11 cellular contexts compared by ENCODE assay signal in the genomic region with DNA sequence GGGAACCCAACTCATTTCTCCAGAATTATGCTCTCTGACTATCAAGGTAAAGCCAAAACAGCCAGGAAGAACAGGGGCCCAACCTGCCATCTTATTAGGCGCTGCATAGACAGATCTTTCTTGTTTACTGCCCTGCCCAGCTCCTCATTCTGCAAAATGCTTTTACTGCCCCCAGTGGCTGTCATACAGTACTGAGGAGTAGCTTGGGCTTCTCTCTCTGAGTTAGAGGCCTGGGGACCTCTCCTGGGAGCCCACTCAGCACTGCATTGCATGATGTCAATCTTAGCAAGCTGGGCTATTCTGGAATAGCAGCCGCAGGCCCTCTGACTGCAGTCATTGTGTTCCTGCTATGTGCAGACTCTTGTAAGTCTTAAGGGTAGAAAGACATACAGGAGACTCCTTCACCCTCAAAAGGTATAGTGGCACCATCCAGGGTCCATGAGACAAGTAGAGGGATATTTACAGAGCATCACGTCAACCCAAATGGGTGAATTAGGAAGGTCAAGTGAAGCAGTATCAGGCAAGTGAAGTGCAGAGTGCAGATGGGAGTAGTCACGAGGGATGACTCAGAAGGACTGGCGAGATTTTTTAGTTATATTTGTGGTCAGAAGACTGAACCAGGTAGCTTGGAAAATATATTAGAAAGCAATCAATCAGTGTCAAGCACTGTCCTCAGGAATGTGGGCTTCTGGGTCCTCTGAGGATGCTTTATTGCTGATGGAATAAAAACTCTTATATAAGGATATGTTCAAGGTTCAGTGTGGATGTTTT.
DNase-seq lines count a peak whose midpoint lies in the region; ATAC-seq, FAIRE-seq and TF ChIP-seq lines count a peak whose summit lies in the region.
"Had no signal": no experiment of that assay in that cellular context is flagged by ENCODE, and none has a peak within 500 bp of the region (broad histone marks: within the 10 kb centered on the region; RNA-seq: fewer than 3 reads in every experiment).

No MANE protein-coding gene starts in this region.

- H3K4me1 Mint-ChIP-seq in T-helper 17 cell = no peaks in the 10 kb centered on the region

- no peak overlapping the region for H3K27ac Mint-ChIP-seq in T-helper 17 cell

- H3K36me3 Mint-ChIP-seq in T-helper 17 cell (ENCODE audit: low read depth) = no peaks in the 10 kb centered on the region

- no peaks in the 10 kb centered on the region for H3K36me3 ChIP-seq in right atrium auricular region
- H3K36me3 ChIP-seq: neutrophil, tibial nerve had no signal

- no peak for FAIRE-seq in GM12892 (lab: Jason Lieb, UNC)

- peaks cover 9% of the 10 kb centered on the region for H3K27me3 Mint-ChIP-seq in T-helper 17 cell

- peak; percentile 49 for ATAC-seq in GM19395 (IDR thresholded peaks at IDR 0.05; ENCODE audit: unreplicated experiment)
- no peak for ATAC-seq in T-helper 17 cell

- H3K27me3 ChIP-seq in right atrium auricular region = no peaks in the 10 kb centered on the region
- H3K27me3 ChIP-seq: neutrophil, tibial nerve had no signal

- H3K4me3 ChIP-seq in epithelial cell of proximal tubule (ENCODE audit: low read depth, low read length) = no peak overlapping the region
- no peak overlapping the region for H3K4me3 ChIP-seq in right atrium auricular region
- H3K4me3 ChIP-seq: tibial nerve had no signal

- H3K27ac ChIP-seq in right atrium auricular region = no peak overlapping the region
- H3K27ac ChIP-seq: neutrophil, tibial nerve had no signal

- no peaks in the 10 kb centered on the region for H3K4me1 ChIP-seq in right atrium auricular region
- H3K4me1 ChIP-seq: tibial nerve had no signal

- TF ChIP-seq CTCF in epithelial cell of proximal tubule (conservative IDR thresholded peaks at IDR 0.05; ENCODE audit: low read depth, low read length) (peak; percentile 56), right atrium auricular region (IDR thresholded peaks at IDR 0.05) (no peak)

- TF ChIP-seq POLR2A in GM12892 (IDR thresholded peaks at IDR 0.05; ENCODE audit: low read depth, low read length) = no peak

- DNase-seq in A172 (ENCODE audit: low spot score) = peak; percentile 66
- DNase-seq in M059J (ENCODE audit: low read depth) = peak; percentile 87
- no peak for DNase-seq in epithelial cell of proximal tubule (ENCODE audit: low read depth)
- DNase-seq in GM12892 (ENCODE audit: insufficient read length) = no peak
- DNase-seq in NCI-H187 (lab: John Stamatoyannopoulos, UW) = no peak
- no peak for DNase-seq in T-helper 17 cell
- DNase-seq in right atrium auricular region (ENCODE audit: low spot score) = no peak
- DNase-seq: NCI-H1436 had no signal

- H3K4me3 Mint-ChIP-seq in T-helper 17 cell = no peak overlapping the region

- no peaks in the 10 kb centered on the region for H3K9me3 ChIP-seq in T-helper 17 cell (ENCODE audit: control insufficient read depth, low read length, poor library complexity, severe bottlenecking)
- no peaks in the 10 kb centered on the region for H3K9me3 ChIP-seq in right atrium auricular region
- H3K9me3 ChIP-seq: neutrophil, tibial nerve had no signal

Comparison
In these comparisons a context has a peak if more than half of its experiments do, and no peak if none do; other contexts are left out.
1. DNase-seq: peak in A172 (single experiment) and M059J (single experiment); none in epithelial cell of proximal tubule (single experiment), GM12892 (single experiment), NCI-H187 (0 of 2), T-helper 17 cell (0 of 3) and right atrium auricular region (single experiment).